In genomic region chr4:5905714-5906113, GRCh38 we compare ENCODE assay signal across 21 cellular contexts. TPM values are rescaled to one million over a fixed set of nuclear protein-coding genes. Genes with fewer than 3 reads are reported as not detected.
DNase-seq lines count a peak whose midpoint lies in the region; ATAC-seq and TF ChIP-seq lines count a peak whose summit lies in the region.
"Had no signal": no experiment of that assay in that cellular context is flagged by ENCODE, and none has a peak within 500 bp of the region (broad histone marks: within the 10 kb centered on the region; RNA-seq: fewer than 3 reads in every experiment).

No MANE protein-coding gene starts in this region.

- H3K27me3 ChIP-seq in endodermal cell (ENCODE audit: control insufficient read depth, insufficient read depth, low read length, poor library complexity, severe bottlenecking): no peaks in the 10 kb centered on the region
- H3K27me3 ChIP-seq: BE2C had no signal

- no peak overlapping the region for H3K4me3 Mint-ChIP-seq in endodermal cell
- H3K4me3 Mint-ChIP-seq: CD4-positive, CD25-positive, alpha-beta regulatory T cell had no signal

- ATAC-seq in HG03139 (IDR thresholded peaks at IDR 0.05; ENCODE audit: unreplicated experiment) (no peak), HG02588 (IDR thresholded peaks at IDR 0.05; ENCODE audit: unreplicated experiment) (no peak), GM19455 (IDR thresholded peaks at IDR 0.05; ENCODE audit: unreplicated experiment) (no peak)
- ATAC-seq: HCT116 had no signal

- no peaks in the 10 kb centered on the region for H3K36me3 Mint-ChIP-seq in endodermal cell (ENCODE audit: low read depth)
- H3K36me3 Mint-ChIP-seq: CD4-positive, CD25-positive, alpha-beta regulatory T cell had no signal

- no peak overlapping the region for H3K4me3 ChIP-seq in endodermal cell (ENCODE audit: low read length)
- H3K4me3 ChIP-seq: GM23248, SK-N-MC had no signal

- peaks cover 34% of the 10 kb centered on the region for H3K27me3 Mint-ChIP-seq in endodermal cell (ENCODE audit: insufficient read depth)

- peaks cover 13% of the 10 kb centered on the region for H3K4me1 Mint-ChIP-seq in endodermal cell
- H3K4me1 Mint-ChIP-seq: CD4-positive, CD25-positive, alpha-beta regulatory T cell had no signal

- TF ChIP-seq CTCF in endodermal cell (conservative IDR thresholded peaks at IDR 0.05): no peak

- peaks cover 8% of the 10 kb centered on the region for H3K9me3 Mint-ChIP-seq in endodermal cell

- no peak overlapping the region for H3K9ac ChIP-seq in endodermal cell (ENCODE audit: extremely low read depth, low read length, poor library complexity, severe bottlenecking)
- H3K9ac ChIP-seq: GM23248 had no signal

- H3K9me3 ChIP-seq in endodermal cell (ENCODE audit: control insufficient read depth, low read length): no peaks in the 10 kb centered on the region
- H3K9me3 ChIP-seq: BE2C had no signal

- H3K4me1 ChIP-seq in endodermal cell (ENCODE audit: control insufficient read depth, insufficient read depth, low read length): no peaks in the 10 kb centered on the region
- H3K4me1 ChIP-seq: BE2C had no signal

- H3K36me3 ChIP-seq in endodermal cell (ENCODE audit: control insufficient read depth, insufficient read depth, low read length): no peaks in the 10 kb centered on the region
- H3K36me3 ChIP-seq: BE2C had no signal

- no peak overlapping the region for H3K27ac Mint-ChIP-seq in endodermal cell
- H3K27ac Mint-ChIP-seq: CD4-positive, CD25-positive, alpha-beta regulatory T cell had no signal

- DNase-seq in NCI-H2107 treated with DMSO at 0.1 percent for 48 hours (lab: John Stamatoyannopoulos, UW; ENCODE audit: unreplicated experiment): peak; percentile 11
- no peak for DNase-seq in NCI-H2107 (lab: John Stamatoyannopoulos, UW)
- peak; percentile 22 for DNase-seq in NCI-H146 treated with DMSO at 0.1 percent for 48 hours (lab: John Stamatoyannopoulos, UW; ENCODE audit: unreplicated experiment)
- peak; percentile 88 for DNase-seq in endodermal cell
- peak; percentile 64 for DNase-seq in iPS-NIHi7 (ENCODE audit: extremely low spot score)
- DNase-seq: BE2C; CD4-positive, CD25-positive, alpha-beta regulatory T cell; GM23248; NCI-H1048; NCI-H1417; NCI-H187; NCI-H2227 treated with DMSO at 0.1 percent for 48 hours; NCI-H774; SIG-M5 had no signal

- H3K27ac ChIP-seq in endodermal cell (ENCODE audit: low read depth, low read length): no peak overlapping the region
- H3K27ac ChIP-seq: 22Rv1, GM23248, HL-60, SK-N-MC had no signal

- 11% methylated on average over 8 of the region's 8 CpGs; no CpG with 5 or more reads in 1 of the 2 experiments for WGBS in endodermal cell (ENCODE audit: insufficient coverage in 1 of 2, insufficient read length in 1 of 2), 2 experiments

RNA-seq across cellular contexts. Expression of gene CRMP1, which starts 12.8 kb away (rescaled TPM):
- total RNA-seq in endodermal cell: 10 to 100 TPM; 40.0 to 64.9 TPM
- 137 TPM for polyA plus RNA-seq in endodermal cell (2013, experiment 1 of 2)
- 115 TPM for polyA plus RNA-seq in endodermal cell (2013, experiment 2 of 2)
- total RNA-seq: CD4-positive, CD25-positive, alpha-beta regulatory T cell; GM23248 had no signal
- polyA plus RNA-seq: CD4-positive, CD25-positive, alpha-beta regulatory T cell had no signal
